Comparison of ENCODE assay signal across 1 cellular context in genomic region chr18:56166914-56167313, GRCh38.
TF ChIP-seq lines count a peak whose summit lies in the region.

No MANE protein-coding gene starts in this region.

TF ChIP-seq in SK-N-SH, 30 proteins besides CTCF, POLR2A, EP300 and RAD21 (continued from another document):
- TF ChIP-seq MXI1 (IDR thresholded peaks at IDR 0.05; ENCODE audit: low read depth, low read length) (no peak), SMC3 (IDR thresholded peaks at IDR 0.05; ENCODE audit: low read depth, low read length) (no peak)
